Comparison of ENCODE assay signal across 1 cellular context in genomic region chr16:1913327-1914083, GRCh38.
TF ChIP-seq lines count a peak whose summit lies in the region.

No MANE protein-coding gene starts in this region.

TF ChIP-seq in GM23338, 12 proteins besides CTCF, POLR2A, EP300 and RAD21 (continued from another document):
- TF ChIP-seq ZNF462 (CRISPR knock-in tag; IDR thresholded peaks at IDR 0.05) (no peak), EZH2 (IDR thresholded peaks at IDR 0.05; ENCODE audit: low read depth, unreplicated experiment) (no peak), ZNF114 (CRISPR knock-in tag; IDR thresholded peaks at IDR 0.05) (no peak), NANOG (IDR thresholded peaks at IDR 0.05; ENCODE audit: borderline replicate concordance) (no peak), STAT1 (IDR thresholded peaks at IDR 0.05; ENCODE audit: unreplicated experiment) (no peak), JUNB (IDR thresholded peaks at IDR 0.05; ENCODE audit: unreplicated experiment) (no peak), ZNF331 (CRISPR knock-in tag; IDR thresholded peaks at IDR 0.05; ENCODE audit: low read depth) (no peak), REST (IDR thresholded peaks at IDR 0.05; ENCODE audit: unreplicated experiment) (no peak)
